Comparison of ENCODE assay signal across 8 cellular contexts in the genomic region with DNA sequence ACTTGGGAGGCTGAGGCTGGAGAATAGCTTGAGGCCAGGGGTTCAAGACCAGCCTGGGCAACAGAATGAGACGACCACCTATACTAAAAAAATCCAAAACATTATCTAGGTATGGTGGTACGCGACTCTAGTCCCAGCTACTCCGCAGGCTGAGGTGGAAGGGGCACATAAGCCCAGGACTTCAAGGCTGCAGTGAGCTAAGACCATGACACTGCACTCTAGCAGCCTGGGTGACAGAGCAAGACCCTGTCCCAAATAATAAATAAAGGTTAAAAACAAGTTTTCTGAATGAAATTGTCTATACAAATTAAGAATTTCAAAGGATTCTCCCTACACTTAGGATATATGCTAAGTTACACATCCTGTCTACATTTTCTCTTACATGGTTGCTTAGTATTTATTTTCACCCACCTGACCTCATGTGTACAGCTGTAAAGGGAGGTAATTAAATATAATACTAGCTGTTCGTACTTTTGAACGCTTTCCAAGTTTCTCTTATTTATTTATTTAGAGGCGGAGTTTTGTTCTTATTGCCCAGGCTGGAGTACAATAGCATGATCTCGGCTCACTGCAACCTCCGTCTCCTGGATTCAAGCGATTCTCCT. TPM values are rescaled to one million over a fixed set of nuclear protein-coding genes. Genes with fewer than 3 reads are reported as not detected.
A peak's percentile ranks its signal among the peaks of the same experiment; 100 is the strongest.
DNase-seq lines count a peak whose midpoint lies in the region; ATAC-seq and TF ChIP-seq lines count a peak whose summit lies in the region.

No MANE protein-coding gene starts in this region.

- peaks cover 3% of the 10 kb centered on the region for H3K36me3 Mint-ChIP-seq in activated T-helper 1 cell treated with anti-CD3 and anti-CD28 coated beads, Interleukin-12 subunit alpha, Interleukin-12 subunit beta, Interleukin-2, Interleukin-4 antibody, amounts not matched to agents 30 ng/mL and 10 ng/mL and 1 ng/mL, durations not matched to agents 14 hours and 24 hours and 36 hours (ENCODE audit: low read depth)

- intact Hi-C loops in Right ventricle myocardium inferior (cut with DNase I) (no loop called here), right lobe of liver (cut with DNase I) (no loop called here)
- intact Hi-C loops in activated T-helper 1 cell treated with anti-CD3 and anti-CD28 coated beads, Interleukin-12 subunit alpha, Interleukin-12 subunit beta, Interleukin-2, Interleukin-4 antibody, amounts not matched to agents 30 ng/mL and 10 ng/mL and 1 ng/mL, durations not matched to agents 14 hours and 24 hours and 36 hours (cut with micrococcal nuclease): loop anchor here (1.0 to 5.0 kb wide), 5 partner anchors 20 to 1274 kb away; no protein-coding TSS in a partner anchor

- peaks cover 18% of the 10 kb centered on the region for H3K4me1 Mint-ChIP-seq in activated T-helper 1 cell treated with anti-CD3 and anti-CD28 coated beads, Interleukin-12 subunit alpha, Interleukin-12 subunit beta, Interleukin-2, Interleukin-4 antibody, amounts not matched to agents 30 ng/mL and 10 ng/mL and 1 ng/mL, durations not matched to agents 14 hours and 24 hours and 36 hours (ENCODE audit: low read depth)

- H3K36me3 ChIP-seq in right atrium auricular region (no peaks in the 10 kb centered on the region), right lobe of liver (peaks cover 0 to under 1% (median 0%) of the 10 kb centered on the region in 4 donors), urinary bladder (ENCODE audit: insufficient read depth) (no peaks in the 10 kb centered on the region)

- H3K27me3 ChIP-seq in right atrium auricular region (no peaks in the 10 kb centered on the region), right lobe of liver (no peaks in the 10 kb centered on the region)

- peak overlapping the region; percentile 68 to 69 for H3K4me3 ChIP-seq in right atrium auricular region
- peak overlapping the region; percentile 74 to 94 (median 93) for H3K4me3 ChIP-seq in right lobe of liver
- H3K4me3 ChIP-seq in urinary bladder (ENCODE audit: low read depth, low read length): peak overlapping the region; percentile 57

- TF ChIP-seq CTCF in right atrium auricular region (IDR thresholded peaks at IDR 0.05) (no peak), right lobe of liver (IDR thresholded peaks at IDR 0.05) (no peak), GM13977 (IDR thresholded peaks at IDR 0.05; ENCODE audit: extremely low read depth, insufficient read depth, missing control alignments) (no peak)

- WGBS in right lobe of liver (ENCODE audit: insufficient coverage, low coverage, low lambda C conversion rate, missing lambda C conversion rate): 6% methylated on average over 7 of the region's 10 CpGs
- WGBS in urinary bladder: 63% methylated on average over 10 of the region's 10 CpGs

- H3K4me1 ChIP-seq in right atrium auricular region (peaks cover 0 to 45% of the 10 kb centered on the region in 2 donors), right lobe of liver (peaks cover 0 to 29% (median 4%) of the 10 kb centered on the region in 4 donors), urinary bladder (ENCODE audit: insufficient read depth) (no peaks in the 10 kb centered on the region)

- in situ Hi-C loops in GM13977 (cut with MboI; ENCODE audit: low pct_unique_long_range_greater_than_20kb, low sequenced_read_pairs, unreplicated experiment): no loop called here

- H3K9me3 ChIP-seq in right atrium auricular region (no peaks in the 10 kb centered on the region), right lobe of liver (no peaks in the 10 kb centered on the region)

- no peaks in the 10 kb centered on the region for H3K9me3 Mint-ChIP-seq in activated T-helper 1 cell treated with anti-CD3 and anti-CD28 coated beads, Interleukin-12 subunit alpha, Interleukin-12 subunit beta, Interleukin-2, Interleukin-4 antibody, amounts not matched to agents 30 ng/mL and 10 ng/mL and 1 ng/mL, durations not matched to agents 14 hours and 24 hours and 36 hours

- no peak for TF ChIP-seq POLR2A in right lobe of liver (IDR thresholded peaks at IDR 0.05)

- H3K27ac ChIP-seq in right atrium auricular region (peak overlapping the region; percentile 91 to 94), right lobe of liver (peak overlapping the region; percentile 89 to 98 (median 97)), urinary bladder (ENCODE audit: low read depth) (peak overlapping the region; percentile 68)

- DNase-seq in right atrium auricular region (ENCODE audit: low spot score) (no peak), Right ventricle myocardium inferior (ENCODE audit: missing footprints) (no peak), right lobe of liver (no peak), NCI-H524 (lab: John Stamatoyannopoulos, UW) (no peak), GM13977 (ENCODE audit: low spot score) (no peak)
- no peak for DNase-seq in activated T-helper 1 cell treated with anti-CD3 and anti-CD28 coated beads, Interleukin-12 subunit alpha, Interleukin-12 subunit beta, Interleukin-2, Interleukin-4 antibody, amounts not matched to agents 30 ng/mL and 10 ng/mL and 1 ng/mL, durations not matched to agents 14 hours and 24 hours and 36 hours (ENCODE audit: low spot score)

- peak overlapping the region; percentile 94 for H3K4me3 Mint-ChIP-seq in activated T-helper 1 cell treated with anti-CD3 and anti-CD28 coated beads, Interleukin-12 subunit alpha, Interleukin-12 subunit beta, Interleukin-2, Interleukin-4 antibody, amounts not matched to agents 30 ng/mL and 10 ng/mL and 1 ng/mL, durations not matched to agents 14 hours and 24 hours and 36 hours

- no peaks in the 10 kb centered on the region for H3K27me3 Mint-ChIP-seq in activated T-helper 1 cell treated with anti-CD3 and anti-CD28 coated beads, Interleukin-12 subunit alpha, Interleukin-12 subunit beta, Interleukin-2, Interleukin-4 antibody, amounts not matched to agents 30 ng/mL and 10 ng/mL and 1 ng/mL, durations not matched to agents 14 hours and 24 hours and 36 hours (ENCODE audit: insufficient read depth)

- peak overlapping the region; percentile 92 for H3K27ac Mint-ChIP-seq in activated T-helper 1 cell treated with anti-CD3 and anti-CD28 coated beads, Interleukin-12 subunit alpha, Interleukin-12 subunit beta, Interleukin-2, Interleukin-4 antibody, amounts not matched to agents 30 ng/mL and 10 ng/mL and 1 ng/mL, durations not matched to agents 14 hours and 24 hours and 36 hours

- ATAC-seq in Right ventricle myocardium inferior (no peak), right lobe of liver (no peak), GM18502 (IDR thresholded peaks at IDR 0.05; ENCODE audit: poor library complexity, unreplicated experiment) (no peak)

RNA-seq across cellular contexts. Expression of gene SLC25A30, which starts 1.6 kb away (rescaled TPM):
- total RNA-seq in right atrium auricular region (10 to 100 TPM; 32.6 to 38.4 TPM), Right ventricle myocardium inferior (150 TPM), right lobe of liver (10 to 100 TPM; 16.1 to 60.4 (median 45.0) TPM), urinary bladder (11.9 TPM)
- 16.0 and 16.3 TPM in 2 replicates for total RNA-seq in activated T-helper 1 cell treated with anti-CD3 and anti-CD28 coated beads, Interleukin-12 subunit alpha, Interleukin-12 subunit beta, Interleukin-2, Interleukin-4 antibody, amounts not matched to agents 30 ng/mL and 10 ng/mL and 1 ng/mL, durations not matched to agents 14 hours and 24 hours and 36 hours
- polyA plus RNA-seq in urinary bladder: 9.0 TPM

RNA-seq across cellular contexts. Expression of gene COG3, which starts 48.1 kb away (rescaled TPM):
- total RNA-seq in right atrium auricular region (10 to 100 TPM; 15.7 to 20.3 TPM), Right ventricle myocardium inferior (12.3 TPM), right lobe of liver (10 to 100 TPM; 18.9 to 66.3 (median 36.8) TPM), urinary bladder (70.4 TPM)
- 22.9 and 23.2 TPM in 2 replicates for total RNA-seq in activated T-helper 1 cell treated with anti-CD3 and anti-CD28 coated beads, Interleukin-12 subunit alpha, Interleukin-12 subunit beta, Interleukin-2, Interleukin-4 antibody, amounts not matched to agents 30 ng/mL and 10 ng/mL and 1 ng/mL, durations not matched to agents 14 hours and 24 hours and 36 hours
- 16.9 TPM for polyA plus RNA-seq in urinary bladder
